ENCODE assay signal across 1 cellular context in the genomic region with DNA sequence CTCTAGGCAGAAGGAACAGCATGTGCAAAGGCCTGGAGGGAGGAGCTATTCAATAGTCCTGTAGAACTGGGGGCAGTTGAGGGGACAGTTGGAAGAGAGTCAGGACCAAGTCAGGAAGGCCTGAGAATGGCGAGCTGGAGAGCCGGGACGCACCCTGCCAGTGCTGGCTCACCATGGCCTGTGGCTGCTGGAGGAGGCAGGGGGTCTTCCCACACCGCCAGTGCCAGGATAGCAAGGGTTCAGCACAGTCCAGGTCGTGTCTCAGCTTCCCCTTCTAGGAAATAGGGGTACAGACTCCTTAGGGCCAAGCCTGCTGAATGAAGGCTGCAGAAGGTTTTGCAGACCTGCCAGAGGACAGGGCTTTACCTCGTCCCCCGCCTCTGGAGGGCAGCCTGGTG.
TF ChIP-seq lines count a peak whose summit lies in the region.

No MANE protein-coding gene starts in this region.

TF ChIP-seq in K562, 482 proteins besides CTCF, POLR2A, EP300 and RAD21:
- TF ChIP-seq, protein P1, sequence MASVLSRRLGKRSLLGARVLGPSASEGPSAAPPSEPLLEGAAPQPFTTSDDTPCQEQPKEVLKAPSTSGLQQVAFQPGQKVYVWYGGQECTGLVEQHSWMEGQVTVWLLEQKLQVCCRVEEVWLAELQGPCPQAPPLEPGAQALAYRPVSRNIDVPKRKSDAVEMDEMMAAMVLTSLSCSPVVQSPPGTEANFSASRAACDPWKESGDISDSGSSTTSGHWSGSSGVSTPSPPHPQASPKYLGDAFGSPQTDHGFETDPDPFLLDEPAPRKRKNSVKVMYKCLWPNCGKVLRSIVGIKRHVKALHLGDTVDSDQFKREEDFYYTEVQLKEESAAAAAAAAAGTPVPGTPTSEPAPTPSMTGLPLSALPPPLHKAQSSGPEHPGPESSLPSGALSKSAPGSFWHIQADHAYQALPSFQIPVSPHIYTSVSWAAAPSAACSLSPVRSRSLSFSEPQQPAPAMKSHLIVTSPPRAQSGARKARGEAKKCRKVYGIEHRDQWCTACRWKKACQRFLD (CRISPR knock-in tag; IDR thresholded peaks at IDR 0.05): no peak
- TF ChIP-seq, protein P2, sequence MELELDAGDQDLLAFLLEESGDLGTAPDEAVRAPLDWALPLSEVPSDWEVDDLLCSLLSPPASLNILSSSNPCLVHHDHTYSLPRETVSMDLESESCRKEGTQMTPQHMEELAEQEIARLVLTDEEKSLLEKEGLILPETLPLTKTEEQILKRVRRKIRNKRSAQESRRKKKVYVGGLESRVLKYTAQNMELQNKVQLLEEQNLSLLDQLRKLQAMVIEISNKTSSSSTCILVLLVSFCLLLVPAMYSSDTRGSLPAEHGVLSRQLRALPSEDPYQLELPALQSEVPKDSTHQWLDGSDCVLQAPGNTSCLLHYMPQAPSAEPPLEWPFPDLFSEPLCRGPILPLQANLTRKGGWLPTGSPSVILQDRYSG (tag; conservative IDR thresholded peaks at IDR 0.05; ENCODE audit: low read depth): no peak
- TF ChIP-seq, protein P3, sequence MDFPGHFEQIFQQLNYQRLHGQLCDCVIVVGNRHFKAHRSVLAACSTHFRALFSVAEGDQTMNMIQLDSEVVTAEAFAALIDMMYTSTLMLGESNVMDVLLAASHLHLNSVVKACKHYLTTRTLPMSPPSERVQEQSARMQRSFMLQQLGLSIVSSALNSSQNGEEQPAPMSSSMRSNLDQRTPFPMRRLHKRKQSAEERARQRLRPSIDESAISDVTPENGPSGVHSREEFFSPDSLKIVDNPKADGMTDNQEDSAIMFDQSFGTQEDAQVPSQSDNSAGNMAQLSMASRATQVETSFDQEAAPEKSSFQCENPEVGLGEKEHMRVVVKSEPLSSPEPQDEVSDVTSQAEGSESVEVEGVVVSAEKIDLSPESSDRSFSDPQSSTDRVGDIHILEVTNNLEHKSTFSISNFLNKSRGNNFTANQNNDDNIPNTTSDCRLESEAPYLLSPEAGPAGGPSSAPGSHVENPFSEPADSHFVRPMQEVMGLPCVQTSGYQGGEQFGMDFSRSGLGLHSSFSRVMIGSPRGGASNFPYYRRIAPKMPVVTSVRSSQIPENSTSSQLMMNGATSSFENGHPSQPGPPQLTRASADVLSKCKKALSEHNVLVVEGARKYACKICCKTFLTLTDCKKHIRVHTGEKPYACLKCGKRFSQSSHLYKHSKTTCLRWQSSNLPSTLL (IDR thresholded peaks at IDR 0.05): no peak
- TF ChIP-seq, protein P4, sequence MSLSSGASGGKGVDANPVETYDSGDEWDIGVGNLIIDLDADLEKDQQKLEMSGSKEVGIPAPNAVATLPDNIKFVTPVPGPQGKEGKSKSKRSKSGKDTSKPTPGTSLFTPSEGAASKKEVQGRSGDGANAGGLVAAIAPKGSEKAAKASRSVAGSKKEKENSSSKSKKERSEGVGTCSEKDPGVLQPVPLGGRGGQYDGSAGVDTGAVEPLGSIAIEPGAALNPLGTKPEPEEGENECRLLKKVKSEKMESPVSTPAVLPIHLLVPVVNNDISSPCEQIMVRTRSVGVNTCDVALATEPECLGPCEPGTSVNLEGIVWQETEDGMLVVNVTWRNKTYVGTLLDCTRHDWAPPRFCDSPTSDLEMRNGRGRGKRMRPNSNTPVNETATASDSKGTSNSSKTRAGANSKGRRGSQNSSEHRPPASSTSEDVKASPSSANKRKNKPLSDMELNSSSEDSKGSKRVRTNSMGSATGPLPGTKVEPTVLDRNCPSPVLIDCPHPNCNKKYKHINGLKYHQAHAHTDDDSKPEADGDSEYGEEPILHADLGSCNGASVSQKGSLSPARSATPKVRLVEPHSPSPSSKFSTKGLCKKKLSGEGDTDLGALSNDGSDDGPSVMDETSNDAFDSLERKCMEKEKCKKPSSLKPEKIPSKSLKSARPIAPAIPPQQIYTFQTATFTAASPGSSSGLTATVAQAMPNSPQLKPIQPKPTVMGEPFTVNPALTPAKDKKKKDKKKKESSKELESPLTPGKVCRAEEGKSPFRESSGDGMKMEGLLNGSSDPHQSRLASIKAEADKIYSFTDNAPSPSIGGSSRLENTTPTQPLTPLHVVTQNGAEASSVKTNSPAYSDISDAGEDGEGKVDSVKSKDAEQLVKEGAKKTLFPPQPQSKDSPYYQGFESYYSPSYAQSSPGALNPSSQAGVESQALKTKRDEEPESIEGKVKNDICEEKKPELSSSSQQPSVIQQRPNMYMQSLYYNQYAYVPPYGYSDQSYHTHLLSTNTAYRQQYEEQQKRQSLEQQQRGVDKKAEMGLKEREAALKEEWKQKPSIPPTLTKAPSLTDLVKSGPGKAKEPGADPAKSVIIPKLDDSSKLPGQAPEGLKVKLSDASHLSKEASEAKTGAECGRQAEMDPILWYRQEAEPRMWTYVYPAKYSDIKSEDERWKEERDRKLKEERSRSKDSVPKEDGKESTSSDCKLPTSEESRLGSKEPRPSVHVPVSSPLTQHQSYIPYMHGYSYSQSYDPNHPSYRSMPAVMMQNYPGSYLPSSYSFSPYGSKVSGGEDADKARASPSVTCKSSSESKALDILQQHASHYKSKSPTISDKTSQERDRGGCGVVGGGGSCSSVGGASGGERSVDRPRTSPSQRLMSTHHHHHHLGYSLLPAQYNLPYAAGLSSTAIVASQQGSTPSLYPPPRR (CRISPR knock-in tag; IDR thresholded peaks at IDR 0.05; ENCODE audit: borderline replicate concordance): no peak
- TF ChIP-seq ELF1 (tag; IDR thresholded peaks at IDR 0.05): no peak
- TF ChIP-seq, protein P5, sequence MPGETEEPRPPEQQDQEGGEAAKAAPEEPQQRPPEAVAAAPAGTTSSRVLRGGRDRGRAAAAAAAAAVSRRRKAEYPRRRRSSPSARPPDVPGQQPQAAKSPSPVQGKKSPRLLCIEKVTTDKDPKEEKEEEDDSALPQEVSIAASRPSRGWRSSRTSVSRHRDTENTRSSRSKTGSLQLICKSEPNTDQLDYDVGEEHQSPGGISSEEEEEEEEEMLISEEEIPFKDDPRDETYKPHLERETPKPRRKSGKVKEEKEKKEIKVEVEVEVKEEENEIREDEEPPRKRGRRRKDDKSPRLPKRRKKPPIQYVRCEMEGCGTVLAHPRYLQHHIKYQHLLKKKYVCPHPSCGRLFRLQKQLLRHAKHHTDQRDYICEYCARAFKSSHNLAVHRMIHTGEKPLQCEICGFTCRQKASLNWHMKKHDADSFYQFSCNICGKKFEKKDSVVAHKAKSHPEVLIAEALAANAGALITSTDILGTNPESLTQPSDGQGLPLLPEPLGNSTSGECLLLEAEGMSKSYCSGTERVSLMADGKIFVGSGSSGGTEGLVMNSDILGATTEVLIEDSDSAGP (CRISPR knock-in tag; IDR thresholded peaks at IDR 0.05): no peak
- no peak for TF ChIP-seq RBM22 (IDR thresholded peaks at IDR 0.05; ENCODE audit: low read depth, low read length, poor library complexity, severe bottlenecking)
- TF ChIP-seq RFX7 (CRISPR knock-in tag; IDR thresholded peaks at IDR 0.05): no peak
- TF ChIP-seq TEAD1 (CRISPR knock-in tag; IDR thresholded peaks at IDR 0.05): no peak
- TF ChIP-seq, protein P6, sequence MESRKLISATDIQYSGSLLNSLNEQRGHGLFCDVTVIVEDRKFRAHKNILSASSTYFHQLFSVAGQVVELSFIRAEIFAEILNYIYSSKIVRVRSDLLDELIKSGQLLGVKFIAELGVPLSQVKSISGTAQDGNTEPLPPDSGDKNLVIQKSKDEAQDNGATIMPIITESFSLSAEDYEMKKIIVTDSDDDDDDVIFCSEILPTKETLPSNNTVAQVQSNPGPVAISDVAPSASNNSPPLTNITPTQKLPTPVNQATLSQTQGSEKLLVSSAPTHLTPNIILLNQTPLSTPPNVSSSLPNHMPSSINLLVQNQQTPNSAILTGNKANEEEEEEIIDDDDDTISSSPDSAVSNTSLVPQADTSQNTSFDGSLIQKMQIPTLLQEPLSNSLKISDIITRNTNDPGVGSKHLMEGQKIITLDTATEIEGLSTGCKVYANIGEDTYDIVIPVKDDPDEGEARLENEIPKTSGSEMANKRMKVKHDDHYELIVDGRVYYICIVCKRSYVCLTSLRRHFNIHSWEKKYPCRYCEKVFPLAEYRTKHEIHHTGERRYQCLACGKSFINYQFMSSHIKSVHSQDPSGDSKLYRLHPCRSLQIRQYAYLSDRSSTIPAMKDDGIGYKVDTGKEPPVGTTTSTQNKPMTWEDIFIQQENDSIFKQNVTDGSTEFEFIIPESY (CRISPR knock-in tag; IDR thresholded peaks at IDR 0.05): no peak
- TF ChIP-seq, protein P7, sequence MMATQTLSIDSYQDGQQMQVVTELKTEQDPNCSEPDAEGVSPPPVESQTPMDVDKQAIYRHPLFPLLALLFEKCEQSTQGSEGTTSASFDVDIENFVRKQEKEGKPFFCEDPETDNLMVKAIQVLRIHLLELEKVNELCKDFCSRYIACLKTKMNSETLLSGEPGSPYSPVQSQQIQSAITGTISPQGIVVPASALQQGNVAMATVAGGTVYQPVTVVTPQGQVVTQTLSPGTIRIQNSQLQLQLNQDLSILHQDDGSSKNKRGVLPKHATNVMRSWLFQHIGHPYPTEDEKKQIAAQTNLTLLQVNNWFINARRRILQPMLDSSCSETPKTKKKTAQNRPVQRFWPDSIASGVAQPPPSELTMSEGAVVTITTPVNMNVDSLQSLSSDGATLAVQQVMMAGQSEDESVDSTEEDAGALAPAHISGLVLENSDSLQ (IDR thresholded peaks at IDR 0.05): no peak
- TF ChIP-seq BRF1 (IDR thresholded peaks at IDR 0.05; ENCODE audit: borderline replicate concordance, extremely low read depth, insufficient read length): no peak
- TF ChIP-seq ERF (CRISPR knock-in tag; IDR thresholded peaks at IDR 0.05): no peak
- TF ChIP-seq, protein P8, sequence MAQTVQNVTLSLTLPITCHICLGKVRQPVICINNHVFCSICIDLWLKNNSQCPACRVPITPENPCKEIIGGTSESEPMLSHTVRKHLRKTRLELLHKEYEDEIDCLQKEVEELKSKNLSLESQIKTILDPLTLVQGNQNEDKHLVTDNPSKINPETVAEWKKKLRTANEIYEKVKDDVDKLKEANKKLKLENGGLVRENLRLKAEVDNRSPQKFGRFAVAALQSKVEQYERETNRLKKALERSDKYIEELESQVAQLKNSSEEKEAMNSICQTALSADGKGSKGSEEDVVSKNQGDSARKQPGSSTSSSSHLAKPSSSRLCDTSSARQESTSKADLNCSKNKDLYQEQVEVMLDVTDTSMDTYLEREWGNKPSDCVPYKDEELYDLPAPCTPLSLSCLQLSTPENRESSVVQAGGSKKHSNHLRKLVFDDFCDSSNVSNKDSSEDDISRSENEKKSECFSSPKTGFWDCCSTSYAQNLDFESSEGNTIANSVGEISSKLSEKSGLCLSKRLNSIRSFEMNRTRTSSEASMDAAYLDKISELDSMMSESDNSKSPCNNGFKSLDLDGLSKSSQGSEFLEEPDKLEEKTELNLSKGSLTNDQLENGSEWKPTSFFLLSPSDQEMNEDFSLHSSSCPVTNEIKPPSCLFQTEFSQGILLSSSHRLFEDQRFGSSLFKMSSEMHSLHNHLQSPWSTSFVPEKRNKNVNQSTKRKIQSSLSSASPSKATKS (CRISPR knock-in tag; IDR thresholded peaks at IDR 0.05): no peak
- no peak for TF ChIP-seq NR2C2 (CRISPR knock-in tag; IDR thresholded peaks at IDR 0.05)
- no peak for TF ChIP-seq NR2C2 (tag; IDR thresholded peaks at IDR 0.05)
- TF ChIP-seq ZC3H8 (IDR thresholded peaks at IDR 0.05): no peak
- no peak for TF ChIP-seq PURB (CRISPR knock-in tag; IDR thresholded peaks at IDR 0.05; ENCODE audit: low read depth)
